Comparison of ENCODE assay signal across 1 cellular context in the genomic region with DNA sequence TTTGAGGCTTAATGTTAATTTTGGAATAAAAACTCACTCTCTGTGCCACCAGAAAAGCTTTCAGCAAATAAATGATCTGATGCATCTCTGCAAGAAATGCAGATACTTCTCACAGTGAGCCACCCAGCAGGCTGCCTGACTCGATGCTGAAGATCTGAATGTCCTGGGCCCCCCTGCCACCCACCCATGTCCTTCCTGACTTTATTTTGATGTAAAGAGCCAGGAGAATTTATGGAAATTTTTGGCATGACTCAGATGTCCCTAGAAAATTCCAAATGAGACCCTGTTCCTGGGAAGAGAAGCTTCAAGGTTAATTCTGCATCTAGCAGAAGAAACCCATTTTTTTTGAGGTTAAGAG.
TF ChIP-seq lines count a peak whose summit lies in the region.

No MANE protein-coding gene starts in this region.

TF ChIP-seq in K562, 482 proteins besides CTCF, POLR2A, EP300 and RAD21 (continued from another document):
- TF ChIP-seq, protein P1, sequence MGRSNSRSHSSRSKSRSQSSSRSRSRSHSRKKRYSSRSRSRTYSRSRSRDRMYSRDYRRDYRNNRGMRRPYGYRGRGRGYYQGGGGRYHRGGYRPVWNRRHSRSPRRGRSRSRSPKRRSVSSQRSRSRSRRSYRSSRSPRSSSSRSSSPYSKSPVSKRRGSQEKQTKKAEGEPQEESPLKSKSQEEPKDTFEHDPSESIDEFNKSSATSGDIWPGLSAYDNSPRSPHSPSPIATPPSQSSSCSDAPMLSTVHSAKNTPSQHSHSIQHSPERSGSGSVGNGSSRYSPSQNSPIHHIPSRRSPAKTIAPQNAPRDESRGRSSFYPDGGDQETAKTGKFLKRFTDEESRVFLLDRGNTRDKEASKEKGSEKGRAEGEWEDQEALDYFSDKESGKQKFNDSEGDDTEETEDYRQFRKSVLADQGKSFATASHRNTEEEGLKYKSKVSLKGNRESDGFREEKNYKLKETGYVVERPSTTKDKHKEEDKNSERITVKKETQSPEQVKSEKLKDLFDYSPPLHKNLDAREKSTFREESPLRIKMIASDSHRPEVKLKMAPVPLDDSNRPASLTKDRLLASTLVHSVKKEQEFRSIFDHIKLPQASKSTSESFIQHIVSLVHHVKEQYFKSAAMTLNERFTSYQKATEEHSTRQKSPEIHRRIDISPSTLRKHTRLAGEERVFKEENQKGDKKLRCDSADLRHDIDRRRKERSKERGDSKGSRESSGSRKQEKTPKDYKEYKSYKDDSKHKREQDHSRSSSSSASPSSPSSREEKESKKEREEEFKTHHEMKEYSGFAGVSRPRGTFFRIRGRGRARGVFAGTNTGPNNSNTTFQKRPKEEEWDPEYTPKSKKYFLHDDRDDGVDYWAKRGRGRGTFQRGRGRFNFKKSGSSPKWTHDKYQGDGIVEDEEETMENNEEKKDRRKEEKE (IDR thresholded peaks at IDR 0.05; ENCODE audit: borderline replicate concordance in 1 of 2, control insufficient read depth in 1 of 2, low read depth in 2 of 2, low read length in 1 of 2), result no peak
- TF ChIP-seq FOXM1 (IDR thresholded peaks at IDR 0.05; ENCODE audit: low read depth) (no peak), FOXM1 (CRISPR knock-in tag; IDR thresholded peaks at IDR 0.05; ENCODE audit: low read depth) (no peak), MIER1 (IDR thresholded peaks at IDR 0.05; ENCODE audit: low read depth) (no peak), ZNF445 (CRISPR knock-in tag; IDR thresholded peaks at IDR 0.05; ENCODE audit: low read depth) (no peak), CBFA2T3 (IDR thresholded peaks at IDR 0.05) (no peak), GABPB2 (CRISPR knock-in tag; conservative IDR thresholded peaks at IDR 0.05) (no peak), TSC22D4 (tag; IDR thresholded peaks at IDR 0.05) (no peak), CHCHD3 (CRISPR knock-in tag; IDR thresholded peaks at IDR 0.05) (no peak), CBFB (CRISPR knock-in tag; IDR thresholded peaks at IDR 0.05) (no peak), FUS (optimal IDR thresholded peaks at IDR 0.05; ENCODE audit: low read depth, low read length) (no peak), PTTG1 (tag; IDR thresholded peaks at IDR 0.05; ENCODE audit: low read depth) (no peak), CEBPG (CRISPR knock-in tag; IDR thresholded peaks at IDR 0.05) (no peak), CEBPG (tag; conservative IDR thresholded peaks at IDR 0.05 in 1 of 2, IDR thresholded peaks at IDR 0.05 in 1 of 2) (no peak), ZNF134 (CRISPR knock-in tag; conservative IDR thresholded peaks at IDR 0.05) (no peak), NFXL1 (CRISPR knock-in tag; IDR thresholded peaks at IDR 0.05) (no peak)
- TF ChIP-seq, protein P2, sequence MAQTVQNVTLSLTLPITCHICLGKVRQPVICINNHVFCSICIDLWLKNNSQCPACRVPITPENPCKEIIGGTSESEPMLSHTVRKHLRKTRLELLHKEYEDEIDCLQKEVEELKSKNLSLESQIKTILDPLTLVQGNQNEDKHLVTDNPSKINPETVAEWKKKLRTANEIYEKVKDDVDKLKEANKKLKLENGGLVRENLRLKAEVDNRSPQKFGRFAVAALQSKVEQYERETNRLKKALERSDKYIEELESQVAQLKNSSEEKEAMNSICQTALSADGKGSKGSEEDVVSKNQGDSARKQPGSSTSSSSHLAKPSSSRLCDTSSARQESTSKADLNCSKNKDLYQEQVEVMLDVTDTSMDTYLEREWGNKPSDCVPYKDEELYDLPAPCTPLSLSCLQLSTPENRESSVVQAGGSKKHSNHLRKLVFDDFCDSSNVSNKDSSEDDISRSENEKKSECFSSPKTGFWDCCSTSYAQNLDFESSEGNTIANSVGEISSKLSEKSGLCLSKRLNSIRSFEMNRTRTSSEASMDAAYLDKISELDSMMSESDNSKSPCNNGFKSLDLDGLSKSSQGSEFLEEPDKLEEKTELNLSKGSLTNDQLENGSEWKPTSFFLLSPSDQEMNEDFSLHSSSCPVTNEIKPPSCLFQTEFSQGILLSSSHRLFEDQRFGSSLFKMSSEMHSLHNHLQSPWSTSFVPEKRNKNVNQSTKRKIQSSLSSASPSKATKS (CRISPR knock-in tag; IDR thresholded peaks at IDR 0.05), result no peak
